Comparison of ENCODE assay signal across 34 cellular contexts in the genomic region with DNA sequence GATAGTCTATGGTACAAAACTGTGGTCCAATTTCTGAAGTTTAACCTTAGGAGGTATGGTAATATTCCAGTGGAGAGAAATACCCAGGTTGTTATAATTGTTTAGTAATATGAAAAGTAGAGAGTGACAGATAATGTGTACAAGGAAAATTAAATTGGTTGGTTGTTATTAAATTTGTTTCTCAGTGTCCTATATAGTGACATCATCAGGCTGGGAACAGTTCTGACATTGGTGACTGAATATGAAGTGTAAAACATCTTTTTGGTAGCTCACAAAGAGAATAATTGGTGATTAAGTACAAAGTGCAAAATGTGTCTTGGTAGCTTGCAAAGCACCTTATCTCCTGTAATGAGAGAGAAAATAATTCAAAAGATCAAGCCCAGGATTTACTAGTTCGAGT.
"Had no signal": no experiment of that assay in that cellular context is flagged by ENCODE, and none has a peak within 500 bp of the region (broad histone marks: within the 10 kb centered on the region; RNA-seq: fewer than 3 reads in every experiment).

No MANE protein-coding gene starts in this region.

- H3K4me3 ChIP-seq: MG63 had no signal

- H3K27me3 ChIP-seq: MG63 had no signal

- H3K36me3 ChIP-seq: MG63 had no signal

- DNase-seq: Karpas-422, Kasumi-1, MG63, MM.1S, MV-4-11, NCI-H1048, NCI-H1092, NCI-H1092 treated with DMSO at 0.1 percent for 48 hours, NCI-H1105, NCI-H1105 treated with DMSO at 0.1 percent for 48 hours, NCI-H1417, NCI-H1417 treated with DMSO at 0.1 percent for 48 hours, NCI-H1436, NCI-H1436 treated with DMSO at 0.1 percent for 48 hours, NCI-H146, NCI-H1694, NCI-H1694 treated with DMSO at 0.1 percent for 48 hours, NCI-H187, NCI-H187 treated with DMSO at 0.1 percent for 48 hours, NCI-H1930, NCI-H2029, NCI-H2029 treated with DMSO at 0.1 percent for 48 hours, NCI-H2081, NCI-H2081 treated with DMSO at 0.1 percent for 48 hours, NCI-H2107, NCI-H2171, NCI-H2171 treated with DMSO at 0.1 percent for 48 hours, NCI-H2227 treated with DMSO at 0.1 percent for 48 hours, NCI-H226, NCI-H345, NCI-H446, NCI-H446 treated with DMSO at 0.1 percent for 48 hours, NCI-H510A had no signal

- H3K9ac ChIP-seq: KMS-11 had no signal

- H3K4me2 ChIP-seq: KMS-11 had no signal

- H3K27ac ChIP-seq: KMS-11 had no signal
